Comparison of ENCODE assay signal across 1 cellular context in the genomic region with DNA sequence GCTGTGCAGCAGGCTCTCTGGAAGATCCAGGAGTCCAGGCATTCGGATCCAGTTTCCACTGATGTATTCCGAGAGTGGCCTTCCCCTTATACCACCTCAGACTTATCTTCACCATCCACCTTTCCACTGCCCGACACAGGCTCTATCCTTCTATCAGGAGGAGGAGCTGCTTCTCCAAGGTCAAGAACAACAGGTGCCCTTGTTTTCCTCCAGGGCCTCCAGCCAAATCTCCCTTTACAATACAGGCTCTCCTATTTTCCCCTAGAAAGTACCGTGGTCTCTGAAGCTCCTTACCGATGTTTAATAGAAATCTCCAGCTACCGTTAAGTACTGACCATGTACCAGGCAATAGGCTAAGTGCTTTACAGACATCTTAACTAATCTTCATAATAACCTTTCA.
TF ChIP-seq lines count a peak whose summit lies in the region.

No MANE protein-coding gene starts in this region.

TF ChIP-seq in H1, 55 proteins besides CTCF, POLR2A, EP300 and RAD21:
- TF ChIP-seq HDAC6 (IDR thresholded peaks at IDR 0.05; ENCODE audit: low read depth, low read length): no peak
- TF ChIP-seq SIX5 (IDR thresholded peaks at IDR 0.05; ENCODE audit: low read depth, low read length): no peak
- no peak for TF ChIP-seq SUZ12 (IDR thresholded peaks at IDR 0.05; ENCODE audit: low read length)
- TF ChIP-seq CREB1 (IDR thresholded peaks at IDR 0.05): no peak
